Comparison of ENCODE assay signal across 13 cellular contexts in genomic region chr5:9562101-9562500, GRCh38. TPM values are rescaled to one million over a fixed set of nuclear protein-coding genes. Genes with fewer than 3 reads are reported as not detected.
DNase-seq lines count a peak whose midpoint lies in the region; ATAC-seq and TF ChIP-seq lines count a peak whose summit lies in the region.
"Had no signal": no experiment of that assay in that cellular context is flagged by ENCODE, and none has a peak within 500 bp of the region (broad histone marks: within the 10 kb centered on the region; RNA-seq: fewer than 3 reads in every experiment).

No MANE protein-coding gene starts in this region.

- ATAC-seq in stimulated activated effector memory CD8-positive, alpha-beta T cell treated with anti-CD3 and anti-CD28 coated beads, Interleukin-12 subunit alpha, Interleukin-12 subunit beta, amount 100 ng/mL, for 72 hours: no peak
- ATAC-seq: activated T-cell treated with anti-CD3 and anti-CD28 coated beads, Interleukin-2, amount 50 U/mL, for 72 hours had no signal

- peak overlapping the region; percentile 31 for H3K4me3 ChIP-seq in endodermal cell (ENCODE audit: low read length)
- H3K4me3 ChIP-seq: lung had no signal

- H3K9ac ChIP-seq in endodermal cell (ENCODE audit: extremely low read depth, low read length, poor library complexity, severe bottlenecking): no peak overlapping the region

- H3K36me3 Mint-ChIP-seq in endodermal cell (ENCODE audit: low read depth): no peaks in the 10 kb centered on the region
- H3K36me3 Mint-ChIP-seq in stimulated activated effector memory CD8-positive, alpha-beta T cell treated with anti-CD3 and anti-CD28 coated beads, Interleukin-12 subunit alpha, Interleukin-12 subunit beta, amount 100 ng/mL, for 72 hours: no peaks in the 10 kb centered on the region

- WGBS in endodermal cell (ENCODE audit: insufficient coverage in 1 of 2, insufficient read length in 1 of 2), 2 experiments: 42 to 53% methylated on average over 2 to 6 of the region's 6 CpGs

- no peak for TF ChIP-seq CTCF in endodermal cell (conservative IDR thresholded peaks at IDR 0.05)

- no peaks in the 10 kb centered on the region for H3K27me3 Mint-ChIP-seq in endodermal cell (ENCODE audit: insufficient read depth)

- no peaks in the 10 kb centered on the region for H3K9me3 ChIP-seq in endodermal cell (ENCODE audit: control insufficient read depth, low read length)

- DNase-seq in NK-92 treated with Interleukin-12 subunit alpha and Interleukin-12 subunit beta, amount 100 ng/mL, for 24 hours (lab: John Stamatoyannopoulos, UW): peak; percentile 3
- DNase-seq in NK-92 (lab: John Stamatoyannopoulos, UW; ENCODE audit: unreplicated experiment) (no peak), NCI-H460 (ENCODE audit: extremely low read depth, low read depth) (peak; percentile 21), endodermal cell (peak; percentile 95), ureter (ENCODE audit: low spot score) (peak; percentile 48), GF-D8 (lab: John Stamatoyannopoulos, UW) (no peak), germinal center (ENCODE audit: low spot score) (no peak)
- no peak for DNase-seq in stimulated activated effector memory CD8-positive, alpha-beta T cell treated with anti-CD3 and anti-CD28 coated beads, Interleukin-12 subunit alpha, Interleukin-12 subunit beta, amount 100 ng/mL, for 72 hours (ENCODE audit: low spot score in 2 of 2)
- DNase-seq: activated T-cell treated with anti-CD3 and anti-CD28 coated beads, Interleukin-2, amount 50 U/mL, for 72 hours; Calu3; occipital lobe; OCI-M1 had no signal

- no peaks in the 10 kb centered on the region for H3K27me3 ChIP-seq in endodermal cell (ENCODE audit: control insufficient read depth, insufficient read depth, low read length, poor library complexity, severe bottlenecking)

- no peaks in the 10 kb centered on the region for H3K9me3 Mint-ChIP-seq in endodermal cell
- H3K9me3 Mint-ChIP-seq in stimulated activated effector memory CD8-positive, alpha-beta T cell treated with anti-CD3 and anti-CD28 coated beads, Interleukin-12 subunit alpha, Interleukin-12 subunit beta, amount 100 ng/mL, for 72 hours: peaks cover 12% of the 10 kb centered on the region

- H3K36me3 ChIP-seq in endodermal cell (ENCODE audit: control insufficient read depth, insufficient read depth, low read length): no peaks in the 10 kb centered on the region

- H3K27ac Mint-ChIP-seq in endodermal cell: peak overlapping the region; percentile 54
- H3K27ac Mint-ChIP-seq in stimulated activated effector memory CD8-positive, alpha-beta T cell treated with anti-CD3 and anti-CD28 coated beads, Interleukin-12 subunit alpha, Interleukin-12 subunit beta, amount 100 ng/mL, for 72 hours: no peak overlapping the region
- H3K27ac Mint-ChIP-seq: activated T-cell treated with anti-CD3 and anti-CD28 coated beads, Interleukin-2, amount 50 U/mL, for 72 hours had no signal

- H3K4me3 Mint-ChIP-seq in endodermal cell: no peak overlapping the region
- no peak overlapping the region for H3K4me3 Mint-ChIP-seq in stimulated activated effector memory CD8-positive, alpha-beta T cell treated with anti-CD3 and anti-CD28 coated beads, Interleukin-12 subunit alpha, Interleukin-12 subunit beta, amount 100 ng/mL, for 72 hours
- H3K4me3 Mint-ChIP-seq: activated T-cell treated with anti-CD3 and anti-CD28 coated beads, Interleukin-2, amount 50 U/mL, for 72 hours had no signal

- no peak overlapping the region for H3K27ac ChIP-seq in endodermal cell (ENCODE audit: low read depth, low read length)

- peaks cover 28% of the 10 kb centered on the region for H3K4me1 Mint-ChIP-seq in endodermal cell
- no peaks in the 10 kb centered on the region for H3K4me1 Mint-ChIP-seq in stimulated activated effector memory CD8-positive, alpha-beta T cell treated with anti-CD3 and anti-CD28 coated beads, Interleukin-12 subunit alpha, Interleukin-12 subunit beta, amount 100 ng/mL, for 72 hours

- H3K4me1 ChIP-seq in endodermal cell (ENCODE audit: control insufficient read depth, insufficient read depth, low read length): peaks cover 7% of the 10 kb centered on the region

RNA-seq across cellular contexts. Expression of gene SEMA5A, which starts 16.2 kb away (rescaled TPM):
- 4.7 and 5.3 TPM in 2 replicates for total RNA-seq in NCI-H460 (2014; rRNA removed; shearing (Covaris generic))
- 1.5 and 1.6 TPM in 2 replicates for polyA plus RNA-seq in NCI-H460 (2014; cell fraction: nucleus; rRNA removed)
- total RNA-seq in endodermal cell (10 to 100 TPM; 46.8 to 77.8 TPM), ureter (57.0 TPM)
- polyA plus RNA-seq in endodermal cell (2013, experiment 1 of 2): 18.5 TPM
- 19.3 TPM for polyA plus RNA-seq in endodermal cell (2013, experiment 2 of 2)

Comparison
In these comparisons a context has a peak if more than half of its experiments do, and no peak if none do; other contexts are left out.
1. DNase-seq: peak in NK-92 treated with Interleukin-12 subunit alpha and Interleukin-12 subunit beta, amount 100 ng/mL, for 24 hours (single experiment), NCI-H460 (single experiment), endodermal cell (single experiment) and ureter (single experiment); none in NK-92 (single experiment), GF-D8 (single experiment), stimulated activated effector memory CD8-positive, alpha-beta T cell treated with anti-CD3 and anti-CD28 coated beads, Interleukin-12 subunit alpha, Interleukin-12 subunit beta, amount 100 ng/mL, for 72 hours (0 of 2) and germinal center (single experiment).